7 cellular contexts compared by ENCODE assay signal in the genomic region with DNA sequence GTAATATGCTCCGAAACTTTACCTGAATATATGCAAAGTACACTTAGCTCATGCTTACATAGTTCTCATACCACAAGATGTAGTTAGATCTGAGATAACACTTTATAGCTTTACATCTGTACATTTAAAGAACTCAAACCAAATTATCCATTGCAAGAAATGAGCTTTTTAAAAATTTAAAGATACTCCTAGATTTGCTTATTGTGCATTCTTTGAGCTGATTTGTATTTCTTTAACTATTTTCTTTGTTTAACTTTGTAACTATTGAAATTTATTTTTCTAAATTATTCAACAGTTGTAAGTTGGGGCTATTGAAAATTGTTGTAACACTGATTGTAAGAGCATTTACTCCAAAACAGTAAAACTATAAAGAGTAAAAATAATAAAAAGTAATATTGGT.
"Had no signal": no experiment of that assay in that cellular context is flagged by ENCODE, and none has a peak within 500 bp of the region (broad histone marks: within the 10 kb centered on the region; RNA-seq: fewer than 3 reads in every experiment).

No MANE protein-coding gene starts in this region.

- DNase-seq: GM23248, H9, HCEC 1CT, IMR-90, KBM-7 had no signal

- H3K27ac ChIP-seq: GM23248 had no signal

- H3K4me3 ChIP-seq: GM23248 had no signal

- H3K9ac ChIP-seq: GM23248 had no signal

- H2AFZ ChIP-seq: GM23248 had no signal

- FAIRE-seq: H1, H54 had no signal
